Comparison of ENCODE assay signal across 1 cellular context in the genomic region with DNA sequence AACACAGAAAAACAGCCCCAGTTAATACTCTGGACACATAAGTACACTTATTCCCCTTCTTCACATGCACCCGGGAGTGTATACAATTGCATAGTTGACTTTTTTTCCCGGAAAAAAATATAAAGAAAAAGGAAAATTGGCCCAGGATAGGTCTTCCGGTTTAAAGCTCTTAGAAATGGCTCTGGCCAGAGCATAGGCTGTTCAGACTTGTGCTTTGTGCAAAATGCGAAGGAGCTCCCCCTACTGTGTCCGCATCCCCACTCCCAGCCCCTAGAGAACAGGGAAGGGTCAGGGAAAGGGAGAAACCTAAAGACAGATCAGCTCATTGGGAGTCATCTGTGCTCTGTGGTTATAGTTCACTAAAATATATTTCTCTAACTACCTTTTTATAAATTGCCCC.
A peak's percentile ranks its signal among the peaks of the same experiment; 100 is the strongest.
TF ChIP-seq lines count a peak whose summit lies in the region.

No MANE protein-coding gene starts in this region.

TF ChIP-seq in K562, 482 proteins besides CTCF, POLR2A, EP300 and RAD21 (continues in another document):
- TF ChIP-seq SNIP1 (IDR thresholded peaks at IDR 0.05; ENCODE audit: low read depth) (no peak), BMI1 (IDR thresholded peaks at IDR 0.05; ENCODE audit: low read length) (no peak), NCOA6 (IDR thresholded peaks at IDR 0.05) (no peak), RBM39 (optimal IDR thresholded peaks at IDR 0.05; ENCODE audit: low read depth, low read length) (no peak), JUN (IDR thresholded peaks at IDR 0.05; ENCODE audit: borderline replicate concordance, low read depth, low read length) (no peak), JUN (CRISPR knock-in tag; IDR thresholded peaks at IDR 0.05; ENCODE audit: borderline replicate concordance) (no peak), NR2C2 (CRISPR knock-in tag; IDR thresholded peaks at IDR 0.05) (no peak), NR2C2 (tag; IDR thresholded peaks at IDR 0.05) (no peak), ZZZ3 (IDR thresholded peaks at IDR 0.05) (no peak), HNRNPH1 (optimal IDR thresholded peaks at IDR 0.05; ENCODE audit: low read depth, low read length) (no peak), NEUROD1 (IDR thresholded peaks at IDR 0.05; ENCODE audit: borderline replicate concordance, low read depth, low read length, partially characterized antibody) (no peak), CCAR2 (IDR thresholded peaks at IDR 0.05; ENCODE audit: low read depth, low read length) (no peak), ATF1 (CRISPR knock-in tag; IDR thresholded peaks at IDR 0.05) (no peak), ATF1 (tag; IDR thresholded peaks at IDR 0.05) (no peak), NRF1 (conservative IDR thresholded peaks at IDR 0.05 in 1 of 2, IDR thresholded peaks at IDR 0.05 in 1 of 2) (no peak), RFX1 (IDR thresholded peaks at IDR 0.05) (no peak), SPI1 (IDR thresholded peaks at IDR 0.05; ENCODE audit: borderline replicate concordance, low read depth, low read length) (no peak), ZFP36 (IDR thresholded peaks at IDR 0.05; ENCODE audit: low read depth, low read length, partially characterized antibody) (no peak), LARP7 (IDR thresholded peaks at IDR 0.05) (no peak), CSDE1 (IDR thresholded peaks at IDR 0.05) (no peak), BDP1 (IDR thresholded peaks at IDR 0.05; ENCODE audit: insufficient read depth, insufficient read length) (no peak)
- TF ChIP-seq, protein P1, sequence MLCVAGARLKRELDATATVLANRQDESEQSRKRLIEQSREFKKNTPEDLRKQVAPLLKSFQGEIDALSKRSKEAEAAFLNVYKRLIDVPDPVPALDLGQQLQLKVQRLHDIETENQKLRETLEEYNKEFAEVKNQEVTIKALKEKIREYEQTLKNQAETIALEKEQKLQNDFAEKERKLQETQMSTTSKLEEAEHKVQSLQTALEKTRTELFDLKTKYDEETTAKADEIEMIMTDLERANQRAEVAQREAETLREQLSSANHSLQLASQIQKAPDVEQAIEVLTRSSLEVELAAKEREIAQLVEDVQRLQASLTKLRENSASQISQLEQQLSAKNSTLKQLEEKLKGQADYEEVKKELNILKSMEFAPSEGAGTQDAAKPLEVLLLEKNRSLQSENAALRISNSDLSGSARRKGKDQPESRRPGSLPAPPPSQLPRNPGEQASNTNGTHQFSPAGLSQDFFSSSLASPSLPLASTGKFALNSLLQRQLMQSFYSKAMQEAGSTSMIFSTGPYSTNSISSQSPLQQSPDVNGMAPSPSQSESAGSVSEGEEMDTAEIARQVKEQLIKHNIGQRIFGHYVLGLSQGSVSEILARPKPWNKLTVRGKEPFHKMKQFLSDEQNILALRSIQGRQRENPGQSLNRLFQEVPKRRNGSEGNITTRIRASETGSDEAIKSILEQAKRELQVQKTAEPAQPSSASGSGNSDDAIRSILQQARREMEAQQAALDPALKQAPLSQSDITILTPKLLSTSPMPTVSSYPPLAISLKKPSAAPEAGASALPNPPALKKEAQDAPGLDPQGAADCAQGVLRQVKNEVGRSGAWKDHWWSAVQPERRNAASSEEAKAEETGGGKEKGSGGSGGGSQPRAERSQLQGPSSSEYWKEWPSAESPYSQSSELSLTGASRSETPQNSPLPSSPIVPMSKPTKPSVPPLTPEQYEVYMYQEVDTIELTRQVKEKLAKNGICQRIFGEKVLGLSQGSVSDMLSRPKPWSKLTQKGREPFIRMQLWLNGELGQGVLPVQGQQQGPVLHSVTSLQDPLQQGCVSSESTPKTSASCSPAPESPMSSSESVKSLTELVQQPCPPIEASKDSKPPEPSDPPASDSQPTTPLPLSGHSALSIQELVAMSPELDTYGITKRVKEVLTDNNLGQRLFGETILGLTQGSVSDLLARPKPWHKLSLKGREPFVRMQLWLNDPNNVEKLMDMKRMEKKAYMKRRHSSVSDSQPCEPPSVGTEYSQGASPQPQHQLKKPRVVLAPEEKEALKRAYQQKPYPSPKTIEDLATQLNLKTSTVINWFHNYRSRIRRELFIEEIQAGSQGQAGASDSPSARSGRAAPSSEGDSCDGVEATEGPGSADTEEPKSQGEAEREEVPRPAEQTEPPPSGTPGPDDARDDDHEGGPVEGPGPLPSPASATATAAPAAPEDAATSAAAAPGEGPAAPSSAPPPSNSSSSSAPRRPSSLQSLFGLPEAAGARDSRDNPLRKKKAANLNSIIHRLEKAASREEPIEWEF (CRISPR knock-in tag; IDR thresholded peaks at IDR 0.05): no peak
- TF ChIP-seq, protein P2, sequence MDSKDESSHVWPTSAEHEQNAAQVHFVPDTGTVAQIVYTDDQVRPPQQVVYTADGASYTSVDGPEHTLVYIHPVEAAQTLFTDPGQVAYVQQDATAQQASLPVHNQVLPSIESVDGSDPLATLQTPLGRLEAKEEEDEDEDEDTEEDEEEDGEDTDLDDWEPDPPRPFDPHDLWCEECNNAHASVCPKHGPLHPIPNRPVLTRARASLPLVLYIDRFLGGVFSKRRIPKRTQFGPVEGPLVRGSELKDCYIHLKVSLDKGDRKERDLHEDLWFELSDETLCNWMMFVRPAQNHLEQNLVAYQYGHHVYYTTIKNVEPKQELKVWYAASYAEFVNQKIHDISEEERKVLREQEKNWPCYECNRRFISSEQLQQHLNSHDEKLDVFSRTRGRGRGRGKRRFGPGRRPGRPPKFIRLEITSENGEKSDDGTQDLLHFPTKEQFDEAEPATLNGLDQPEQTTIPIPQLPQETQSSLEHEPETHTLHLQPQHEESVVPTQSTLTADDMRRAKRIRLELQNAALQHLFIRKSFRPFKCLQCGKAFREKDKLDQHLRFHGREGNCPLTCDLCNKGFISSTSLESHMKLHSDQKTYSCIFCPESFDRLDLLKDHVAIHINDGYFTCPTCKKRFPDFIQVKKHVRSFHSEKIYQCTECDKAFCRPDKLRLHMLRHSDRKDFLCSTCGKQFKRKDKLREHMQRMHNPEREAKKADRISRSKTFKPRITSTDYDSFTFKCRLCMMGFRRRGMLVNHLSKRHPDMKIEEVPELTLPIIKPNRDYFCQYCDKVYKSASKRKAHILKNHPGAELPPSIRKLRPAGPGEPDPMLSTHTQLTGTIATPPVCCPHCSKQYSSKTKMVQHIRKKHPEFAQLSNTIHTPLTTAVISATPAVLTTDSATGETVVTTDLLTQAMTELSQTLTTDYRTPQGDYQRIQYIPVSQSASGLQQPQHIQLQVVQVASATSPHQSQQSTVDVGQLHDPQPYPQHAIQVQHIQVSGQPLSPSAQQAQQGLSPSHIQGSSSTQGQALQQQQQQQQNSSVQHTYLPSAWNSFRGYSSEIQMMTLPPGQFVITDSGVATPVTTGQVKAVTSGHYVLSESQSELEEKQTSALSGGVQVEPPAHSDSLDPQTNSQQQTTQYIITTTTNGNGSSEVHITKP (IDR thresholded peaks at IDR 0.05; ENCODE audit: partially characterized antibody): peak; percentile 14
- TF ChIP-seq, protein P3, sequence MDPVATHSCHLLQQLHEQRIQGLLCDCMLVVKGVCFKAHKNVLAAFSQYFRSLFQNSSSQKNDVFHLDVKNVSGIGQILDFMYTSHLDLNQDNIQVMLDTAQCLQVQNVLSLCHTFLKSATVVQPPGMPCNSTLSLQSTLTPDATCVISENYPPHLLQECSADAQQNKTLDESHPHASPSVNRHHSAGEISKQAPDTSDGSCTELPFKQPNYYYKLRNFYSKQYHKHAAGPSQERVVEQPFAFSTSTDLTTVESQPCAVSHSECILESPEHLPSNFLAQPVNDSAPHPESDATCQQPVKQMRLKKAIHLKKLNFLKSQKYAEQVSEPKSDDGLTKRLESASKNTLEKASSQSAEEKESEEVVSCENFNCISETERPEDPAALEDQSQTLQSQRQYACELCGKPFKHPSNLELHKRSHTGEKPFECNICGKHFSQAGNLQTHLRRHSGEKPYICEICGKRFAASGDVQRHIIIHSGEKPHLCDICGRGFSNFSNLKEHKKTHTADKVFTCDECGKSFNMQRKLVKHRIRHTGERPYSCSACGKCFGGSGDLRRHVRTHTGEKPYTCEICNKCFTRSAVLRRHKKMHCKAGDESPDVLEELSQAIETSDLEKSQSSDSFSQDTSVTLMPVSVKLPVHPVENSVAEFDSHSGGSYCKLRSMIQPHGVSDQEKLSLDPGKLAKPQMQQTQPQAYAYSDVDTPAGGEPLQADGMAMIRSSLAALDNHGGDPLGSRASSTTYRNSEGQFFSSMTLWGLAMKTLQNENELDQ (CRISPR knock-in tag; IDR thresholded peaks at IDR 0.05; ENCODE audit: borderline replicate concordance): no peak
- TF ChIP-seq, protein P4, sequence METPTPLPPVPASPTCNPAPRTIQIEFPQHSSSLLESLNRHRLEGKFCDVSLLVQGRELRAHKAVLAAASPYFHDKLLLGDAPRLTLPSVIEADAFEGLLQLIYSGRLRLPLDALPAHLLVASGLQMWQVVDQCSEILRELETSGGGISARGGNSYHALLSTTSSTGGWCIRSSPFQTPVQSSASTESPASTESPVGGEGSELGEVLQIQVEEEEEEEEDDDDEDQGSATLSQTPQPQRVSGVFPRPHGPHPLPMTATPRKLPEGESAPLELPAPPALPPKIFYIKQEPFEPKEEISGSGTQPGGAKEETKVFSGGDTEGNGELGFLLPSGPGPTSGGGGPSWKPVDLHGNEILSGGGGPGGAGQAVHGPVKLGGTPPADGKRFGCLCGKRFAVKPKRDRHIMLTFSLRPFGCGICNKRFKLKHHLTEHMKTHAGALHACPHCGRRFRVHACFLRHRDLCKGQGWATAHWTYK (CRISPR knock-in tag; IDR thresholded peaks at IDR 0.05): no peak
- TF ChIP-seq, protein P5, sequence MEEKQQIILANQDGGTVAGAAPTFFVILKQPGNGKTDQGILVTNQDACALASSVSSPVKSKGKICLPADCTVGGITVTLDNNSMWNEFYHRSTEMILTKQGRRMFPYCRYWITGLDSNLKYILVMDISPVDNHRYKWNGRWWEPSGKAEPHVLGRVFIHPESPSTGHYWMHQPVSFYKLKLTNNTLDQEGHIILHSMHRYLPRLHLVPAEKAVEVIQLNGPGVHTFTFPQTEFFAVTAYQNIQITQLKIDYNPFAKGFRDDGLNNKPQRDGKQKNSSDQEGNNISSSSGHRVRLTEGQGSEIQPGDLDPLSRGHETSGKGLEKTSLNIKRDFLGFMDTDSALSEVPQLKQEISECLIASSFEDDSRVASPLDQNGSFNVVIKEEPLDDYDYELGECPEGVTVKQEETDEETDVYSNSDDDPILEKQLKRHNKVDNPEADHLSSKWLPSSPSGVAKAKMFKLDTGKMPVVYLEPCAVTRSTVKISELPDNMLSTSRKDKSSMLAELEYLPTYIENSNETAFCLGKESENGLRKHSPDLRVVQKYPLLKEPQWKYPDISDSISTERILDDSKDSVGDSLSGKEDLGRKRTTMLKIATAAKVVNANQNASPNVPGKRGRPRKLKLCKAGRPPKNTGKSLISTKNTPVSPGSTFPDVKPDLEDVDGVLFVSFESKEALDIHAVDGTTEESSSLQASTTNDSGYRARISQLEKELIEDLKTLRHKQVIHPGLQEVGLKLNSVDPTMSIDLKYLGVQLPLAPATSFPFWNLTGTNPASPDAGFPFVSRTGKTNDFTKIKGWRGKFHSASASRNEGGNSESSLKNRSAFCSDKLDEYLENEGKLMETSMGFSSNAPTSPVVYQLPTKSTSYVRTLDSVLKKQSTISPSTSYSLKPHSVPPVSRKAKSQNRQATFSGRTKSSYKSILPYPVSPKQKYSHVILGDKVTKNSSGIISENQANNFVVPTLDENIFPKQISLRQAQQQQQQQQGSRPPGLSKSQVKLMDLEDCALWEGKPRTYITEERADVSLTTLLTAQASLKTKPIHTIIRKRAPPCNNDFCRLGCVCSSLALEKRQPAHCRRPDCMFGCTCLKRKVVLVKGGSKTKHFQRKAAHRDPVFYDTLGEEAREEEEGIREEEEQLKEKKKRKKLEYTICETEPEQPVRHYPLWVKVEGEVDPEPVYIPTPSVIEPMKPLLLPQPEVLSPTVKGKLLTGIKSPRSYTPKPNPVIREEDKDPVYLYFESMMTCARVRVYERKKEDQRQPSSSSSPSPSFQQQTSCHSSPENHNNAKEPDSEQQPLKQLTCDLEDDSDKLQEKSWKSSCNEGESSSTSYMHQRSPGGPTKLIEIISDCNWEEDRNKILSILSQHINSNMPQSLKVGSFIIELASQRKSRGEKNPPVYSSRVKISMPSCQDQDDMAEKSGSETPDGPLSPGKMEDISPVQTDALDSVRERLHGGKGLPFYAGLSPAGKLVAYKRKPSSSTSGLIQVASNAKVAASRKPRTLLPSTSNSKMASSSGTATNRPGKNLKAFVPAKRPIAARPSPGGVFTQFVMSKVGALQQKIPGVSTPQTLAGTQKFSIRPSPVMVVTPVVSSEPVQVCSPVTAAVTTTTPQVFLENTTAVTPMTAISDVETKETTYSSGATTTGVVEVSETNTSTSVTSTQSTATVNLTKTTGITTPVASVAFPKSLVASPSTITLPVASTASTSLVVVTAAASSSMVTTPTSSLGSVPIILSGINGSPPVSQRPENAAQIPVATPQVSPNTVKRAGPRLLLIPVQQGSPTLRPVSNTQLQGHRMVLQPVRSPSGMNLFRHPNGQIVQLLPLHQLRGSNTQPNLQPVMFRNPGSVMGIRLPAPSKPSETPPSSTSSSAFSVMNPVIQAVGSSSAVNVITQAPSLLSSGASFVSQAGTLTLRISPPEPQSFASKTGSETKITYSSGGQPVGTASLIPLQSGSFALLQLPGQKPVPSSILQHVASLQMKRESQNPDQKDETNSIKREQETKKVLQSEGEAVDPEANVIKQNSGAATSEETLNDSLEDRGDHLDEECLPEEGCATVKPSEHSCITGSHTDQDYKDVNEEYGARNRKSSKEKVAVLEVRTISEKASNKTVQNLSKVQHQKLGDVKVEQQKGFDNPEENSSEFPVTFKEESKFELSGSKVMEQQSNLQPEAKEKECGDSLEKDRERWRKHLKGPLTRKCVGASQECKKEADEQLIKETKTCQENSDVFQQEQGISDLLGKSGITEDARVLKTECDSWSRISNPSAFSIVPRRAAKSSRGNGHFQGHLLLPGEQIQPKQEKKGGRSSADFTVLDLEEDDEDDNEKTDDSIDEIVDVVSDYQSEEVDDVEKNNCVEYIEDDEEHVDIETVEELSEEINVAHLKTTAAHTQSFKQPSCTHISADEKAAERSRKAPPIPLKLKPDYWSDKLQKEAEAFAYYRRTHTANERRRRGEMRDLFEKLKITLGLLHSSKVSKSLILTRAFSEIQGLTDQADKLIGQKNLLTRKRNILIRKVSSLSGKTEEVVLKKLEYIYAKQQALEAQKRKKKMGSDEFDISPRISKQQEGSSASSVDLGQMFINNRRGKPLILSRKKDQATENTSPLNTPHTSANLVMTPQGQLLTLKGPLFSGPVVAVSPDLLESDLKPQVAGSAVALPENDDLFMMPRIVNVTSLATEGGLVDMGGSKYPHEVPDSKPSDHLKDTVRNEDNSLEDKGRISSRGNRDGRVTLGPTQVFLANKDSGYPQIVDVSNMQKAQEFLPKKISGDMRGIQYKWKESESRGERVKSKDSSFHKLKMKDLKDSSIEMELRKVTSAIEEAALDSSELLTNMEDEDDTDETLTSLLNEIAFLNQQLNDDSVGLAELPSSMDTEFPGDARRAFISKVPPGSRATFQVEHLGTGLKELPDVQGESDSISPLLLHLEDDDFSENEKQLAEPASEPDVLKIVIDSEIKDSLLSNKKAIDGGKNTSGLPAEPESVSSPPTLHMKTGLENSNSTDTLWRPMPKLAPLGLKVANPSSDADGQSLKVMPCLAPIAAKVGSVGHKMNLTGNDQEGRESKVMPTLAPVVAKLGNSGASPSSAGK (IDR thresholded peaks at IDR 0.05): no peak
- TF ChIP-seq, protein P6, sequence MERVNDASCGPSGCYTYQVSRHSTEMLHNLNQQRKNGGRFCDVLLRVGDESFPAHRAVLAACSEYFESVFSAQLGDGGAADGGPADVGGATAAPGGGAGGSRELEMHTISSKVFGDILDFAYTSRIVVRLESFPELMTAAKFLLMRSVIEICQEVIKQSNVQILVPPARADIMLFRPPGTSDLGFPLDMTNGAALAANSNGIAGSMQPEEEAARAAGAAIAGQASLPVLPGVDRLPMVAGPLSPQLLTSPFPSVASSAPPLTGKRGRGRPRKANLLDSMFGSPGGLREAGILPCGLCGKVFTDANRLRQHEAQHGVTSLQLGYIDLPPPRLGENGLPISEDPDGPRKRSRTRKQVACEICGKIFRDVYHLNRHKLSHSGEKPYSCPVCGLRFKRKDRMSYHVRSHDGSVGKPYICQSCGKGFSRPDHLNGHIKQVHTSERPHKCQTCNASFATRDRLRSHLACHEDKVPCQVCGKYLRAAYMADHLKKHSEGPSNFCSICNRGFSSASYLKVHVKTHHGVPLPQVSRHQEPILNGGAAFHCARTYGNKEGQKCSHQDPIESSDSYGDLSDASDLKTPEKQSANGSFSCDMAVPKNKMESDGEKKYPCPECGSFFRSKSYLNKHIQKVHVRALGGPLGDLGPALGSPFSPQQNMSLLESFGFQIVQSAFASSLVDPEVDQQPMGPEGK (CRISPR knock-in tag; IDR thresholded peaks at IDR 0.05; ENCODE audit: borderline replicate concordance): no peak
